11 cellular contexts compared by ENCODE assay signal in genomic region chr1:19071674-19072281, GRCh38.
"Had no signal": no experiment of that assay in that cellular context is flagged by ENCODE, and none has a peak within 500 bp of the region (broad histone marks: within the 10 kb centered on the region; RNA-seq: fewer than 3 reads in every experiment).

No MANE protein-coding gene starts in this region.

- H3K4me3 Mint-ChIP-seq: activated CD8-positive, alpha-beta T cell treated with anti-CD3 and anti-CD28 coated beads, Interleukin-2, amount 10 ng/mL, durations not matched to agents 7 days and 5 days; mesothelial cell of epicardium; WTC11 had no signal

- H3K27ac Mint-ChIP-seq: activated CD8-positive, alpha-beta T cell treated with anti-CD3 and anti-CD28 coated beads, Interleukin-2, amount 10 ng/mL, durations not matched to agents 7 days and 5 days; mesothelial cell of epicardium; WTC11 had no signal

- H3K27me3 ChIP-seq: gastroesophageal sphincter, sigmoid colon had no signal

- H3K9me3 ChIP-seq: gastroesophageal sphincter, sigmoid colon had no signal

- H3K4me1 Mint-ChIP-seq: mesothelial cell of epicardium had no signal

- DNase-seq: activated CD4-positive, alpha-beta T cell treated with anti-CD3 and anti-CD28 coated beads for 48 hours; activated CD8-positive, alpha-beta memory T cell treated with anti-CD3 and anti-CD28 coated beads, Interleukin-2, amount 50 U/mL, for 48 hours; activated CD8-positive, alpha-beta T cell treated with anti-CD3 and anti-CD28 coated beads, Interleukin-2, amount 10 ng/mL, durations not matched to agents 7 days and 5 days; effector CD4-positive, alpha-beta T cell; sigmoid colon; stimulated activated naive CD8-positive, alpha-beta T cell treated with anti-CD3 and anti-CD28 coated beads, Interleukin-15, Interleukin-2, amounts not matched to agents 100 U/mL and 50 U/mL, for 24 hours had no signal

- ATAC-seq: activated CD8-positive, alpha-beta T cell treated with anti-CD3 and anti-CD28 coated beads, Interleukin-2, amount 10 ng/mL, durations not matched to agents 7 days and 5 days; gastroesophageal sphincter; stimulated activated naive CD8-positive, alpha-beta T cell treated with anti-CD3 and anti-CD28 coated beads, Interleukin-15, Interleukin-2, amounts not matched to agents 100 U/mL and 50 U/mL, for 24 hours had no signal

- H3K27ac ChIP-seq: coronary artery, epithelial cell of prostate, gastroesophageal sphincter, sigmoid colon had no signal

- H3K9me3 Mint-ChIP-seq: mesothelial cell of epicardium, WTC11 had no signal

- H3K4me3 ChIP-seq: coronary artery, gastroesophageal sphincter, sigmoid colon had no signal
